ENCODE assay signal across 11 cellular contexts in the genomic region with DNA sequence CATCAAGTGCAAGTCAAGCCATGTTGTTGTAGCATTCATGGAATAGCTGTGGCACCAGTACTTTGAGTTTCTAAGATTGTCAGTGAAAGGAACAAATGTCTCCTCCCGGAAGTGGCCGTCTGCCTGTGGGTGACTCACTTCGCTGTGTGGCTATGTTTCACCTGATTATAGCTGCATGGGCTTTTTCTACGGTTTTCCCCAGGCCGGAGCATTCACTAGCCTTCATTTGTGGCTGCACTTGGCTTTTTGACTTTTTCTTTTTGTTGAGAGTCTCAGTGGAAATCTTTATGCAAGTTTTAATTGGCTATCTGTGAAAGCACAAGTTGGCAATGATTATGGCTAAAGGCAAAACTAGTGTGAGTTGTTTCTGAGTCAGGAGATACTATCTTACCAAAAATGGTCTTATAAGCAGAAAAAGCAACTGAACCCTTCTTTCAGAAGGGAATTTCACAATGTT. TPM values are rescaled to one million over a fixed set of nuclear protein-coding genes. Genes with fewer than 3 reads are reported as not detected.
DNase-seq lines count a peak whose midpoint lies in the region; ATAC-seq and TF ChIP-seq lines count a peak whose summit lies in the region.
"Had no signal": no experiment of that assay in that cellular context is flagged by ENCODE, and none has a peak within 500 bp of the region (broad histone marks: within the 10 kb centered on the region; RNA-seq: fewer than 3 reads in every experiment).

No MANE protein-coding gene starts in this region.

- no peak for TF ChIP-seq POLR2A in NB4 (IDR thresholded peaks at IDR 0.05; ENCODE audit: extremely low read depth, insufficient read length)

- no peaks in the 10 kb centered on the region for H3K9me3 Mint-ChIP-seq in effector memory CD8-positive, alpha-beta T cell
- H3K9me3 Mint-ChIP-seq in glutamatergic neuron (ENCODE audit: unreplicated experiment), result peaks cover 2% of the 10 kb centered on the region

- H3K27me3 Mint-ChIP-seq in effector memory CD8-positive, alpha-beta T cell, result no peaks in the 10 kb centered on the region
- H3K27me3 Mint-ChIP-seq in glutamatergic neuron (ENCODE audit: unreplicated experiment), result no peaks in the 10 kb centered on the region
- H3K27me3 Mint-ChIP-seq: activated naive CD8-positive, alpha-beta T cell had no signal

- H3K4me1 Mint-ChIP-seq in effector memory CD8-positive, alpha-beta T cell (ENCODE audit: low read depth in 2 of 2), result no peaks in the 10 kb centered on the region
- H3K4me1 Mint-ChIP-seq in glutamatergic neuron (ENCODE audit: low read depth, unreplicated experiment), result peaks cover 6% of the 10 kb centered on the region

- ATAC-seq in GM21717 (IDR thresholded peaks at IDR 0.05; ENCODE audit: unreplicated experiment), result peak; percentile 72
- ATAC-seq in effector memory CD8-positive, alpha-beta T cell (replicated peaks), result peak; percentile 61
- ATAC-seq: upper lobe of right lung had no signal

- H3K4me3 Mint-ChIP-seq in effector memory CD8-positive, alpha-beta T cell, result no peak overlapping the region
- H3K4me3 Mint-ChIP-seq in glutamatergic neuron (ENCODE audit: unreplicated experiment), result no peak overlapping the region
- H3K4me3 Mint-ChIP-seq: activated naive CD8-positive, alpha-beta T cell had no signal

- TF ChIP-seq CTCF in NB4 (IDR thresholded peaks at IDR 0.05; ENCODE audit: low read depth, low read length) (no peak), glutamatergic neuron (IDR thresholded peaks at IDR 0.05; ENCODE audit: partially characterized antibody, unreplicated experiment) (no peak)

- no peaks in the 10 kb centered on the region for H3K36me3 Mint-ChIP-seq in effector memory CD8-positive, alpha-beta T cell (ENCODE audit: insufficient read depth)
- H3K36me3 Mint-ChIP-seq in glutamatergic neuron (ENCODE audit: unreplicated experiment), result no peaks in the 10 kb centered on the region

- no peak overlapping the region for H3K27ac Mint-ChIP-seq in effector memory CD8-positive, alpha-beta T cell
- no peak overlapping the region for H3K27ac Mint-ChIP-seq in glutamatergic neuron (ENCODE audit: unreplicated experiment)
- H3K27ac Mint-ChIP-seq: activated naive CD8-positive, alpha-beta T cell had no signal

- no peak overlapping the region for H3K4me3 ChIP-seq in NB4 (ENCODE audit: low read depth, low read length)
- H3K4me3 ChIP-seq: SK-N-MC, upper lobe of right lung had no signal

- peak; percentile 74 for DNase-seq in Daoy (ENCODE audit: low read depth)
- DNase-seq in NB4 (ENCODE audit: low read depth), result peak; percentile 36
- no peak for DNase-seq in effector memory CD8-positive, alpha-beta T cell
- DNase-seq in glutamatergic neuron, result no peak
- no peak for DNase-seq in NCI-H1694 treated with DMSO at 0.1 percent for 48 hours (lab: John Stamatoyannopoulos, UW)
- no peak for DNase-seq in NCI-H2081 treated with DMSO at 0.1 percent for 48 hours (lab: John Stamatoyannopoulos, UW)
- no peak for DNase-seq in T-helper 1 cell
- DNase-seq: upper lobe of right lung had no signal

RNA-seq across cellular contexts. Expression of a gene that starts 35.0 kb away (rescaled TPM):
- total RNA-seq in Daoy (2014; rRNA removed; shearing (Covaris generic)), result 70.7 and 94.8 TPM in 2 replicates
- 179 TPM for total RNA-seq in glutamatergic neuron (ENCODE audit: unreplicated experiment)

Comparison
In these comparisons a context has a peak if more than half of its experiments do, and no peak if none do; other contexts are left out.
1. DNase-seq: peak in Daoy (single experiment) and NB4 (single experiment); none in effector memory CD8-positive, alpha-beta T cell (0 of 3), glutamatergic neuron (single experiment), NCI-H1694 treated with DMSO at 0.1 percent for 48 hours (single experiment), NCI-H2081 treated with DMSO at 0.1 percent for 48 hours (single experiment) and T-helper 1 cell (0 of 5).